Comparison of ENCODE assay signal across 1 cellular context in genomic region chr7:12595148-12595547, GRCh38.
TF ChIP-seq lines count a peak whose summit lies in the region.

No MANE protein-coding gene starts in this region.

TF ChIP-seq in K562, 482 proteins besides CTCF, POLR2A, EP300 and RAD21 (continued from another document and continues in another):
- TF ChIP-seq RREB1 (CRISPR knock-in tag; IDR thresholded peaks at IDR 0.05) (no peak), TCF7L2 (IDR thresholded peaks at IDR 0.05; ENCODE audit: low read depth, low read length) (no peak), RNF2 (IDR thresholded peaks at IDR 0.05) (no peak), CXXC5 (CRISPR knock-in tag; IDR thresholded peaks at IDR 0.05) (peak; percentile 54), CGGBP1 (CRISPR knock-in tag; IDR thresholded peaks at IDR 0.05) (no peak), NR2C2 (CRISPR knock-in tag; IDR thresholded peaks at IDR 0.05) (no peak), NR2C2 (tag; IDR thresholded peaks at IDR 0.05) (peak; percentile 15; the same call in 1 of the 2 replicates), MGA (IDR thresholded peaks at IDR 0.05) (peak; percentile 46), CEBPZ (IDR thresholded peaks at IDR 0.05; ENCODE audit: borderline replicate concordance, low read depth, low read length) (no peak), FOS (IDR thresholded peaks at IDR 0.05; ENCODE audit: extremely low read depth, insufficient read length) (no peak), TARDBP (IDR thresholded peaks at IDR 0.05) (no peak), BHLHE40 (IDR thresholded peaks at IDR 0.05; ENCODE audit: low read length) (peak; percentile 79), THRAP3 (IDR thresholded peaks at IDR 0.05; ENCODE audit: borderline replicate concordance) (no peak), ZBTB26 (CRISPR knock-in tag; IDR thresholded peaks at IDR 0.05) (no peak), YBX1 (IDR thresholded peaks at IDR 0.05) (no peak), STAG1 (CRISPR knock-in tag; IDR thresholded peaks at IDR 0.05; ENCODE audit: borderline replicate concordance) (no peak), POLR2B (IDR thresholded peaks at IDR 0.05; ENCODE audit: low read depth, partially characterized antibody) (no peak), NR2C1 (IDR thresholded peaks at IDR 0.05) (peak; percentile 50; the same call in 1 of the 2 replicates), NR2C1 (tag; IDR thresholded peaks at IDR 0.05) (no peak; the same call in 1 of the 2 replicates), U2AF1 (optimal IDR thresholded peaks at IDR 0.05; ENCODE audit: low read depth, low read length) (no peak), ETS1 (conservative IDR thresholded peaks at IDR 0.05; ENCODE audit: control insufficient read depth, low read depth, low read length) (no peak), DIDO1 (tag; IDR thresholded peaks at IDR 0.05; ENCODE audit: low read depth) (0 out of 2 replicates have a peak, but pooled peaks have one; percentile 34), HMG20A (CRISPR knock-in tag; conservative IDR thresholded peaks at IDR 0.05) (no peak), LCOR (CRISPR knock-in tag; IDR thresholded peaks at IDR 0.05) (no peak), ZNF347 (CRISPR knock-in tag; IDR thresholded peaks at IDR 0.05; ENCODE audit: low read depth) (no peak), NELFE (IDR thresholded peaks at IDR 0.05; ENCODE audit: insufficient read depth, insufficient read length) (no peak), MTA2 (IDR thresholded peaks at IDR 0.05; ENCODE audit: low read depth) (no peak)
